In genomic region chr13:107202371-107203023, GRCh38 we compare ENCODE assay signal across 1 cellular context.
A peak's percentile ranks its signal among the peaks of the same experiment; 100 is the strongest.
TF ChIP-seq lines count a peak whose summit lies in the region.

No MANE protein-coding gene starts in this region.

TF ChIP-seq in HepG2, 621 proteins besides CTCF, POLR2A, EP300 and RAD21 (continued from another document):
- TF ChIP-seq, protein P1, sequence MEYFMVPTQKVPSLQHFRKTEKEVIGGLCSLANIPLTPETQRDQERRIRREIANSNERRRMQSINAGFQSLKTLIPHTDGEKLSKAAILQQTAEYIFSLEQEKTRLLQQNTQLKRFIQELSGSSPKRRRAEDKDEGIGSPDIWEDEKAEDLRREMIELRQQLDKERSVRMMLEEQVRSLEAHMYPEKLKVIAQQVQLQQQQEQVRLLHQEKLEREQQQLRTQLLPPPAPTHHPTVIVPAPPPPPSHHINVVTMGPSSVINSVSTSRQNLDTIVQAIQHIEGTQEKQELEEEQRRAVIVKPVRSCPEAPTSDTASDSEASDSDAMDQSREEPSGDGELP (IDR thresholded peaks at IDR 0.05; ENCODE audit: borderline replicate concordance, low read depth), result peak; percentile 16; the same call in 1 of the 2 replicates
- TF ChIP-seq CHD4 (IDR thresholded peaks at IDR 0.05; ENCODE audit: borderline replicate concordance, low read length), result no peak
- no peak for TF ChIP-seq ZBTB38 (CRISPR knock-in tag; IDR thresholded peaks at IDR 0.05)
- TF ChIP-seq SOX6 (IDR thresholded peaks at IDR 0.05), result no peak
- peak; percentile 37; the same call in 1 of the 2 replicates for TF ChIP-seq SOX6 (CRISPR knock-in tag; IDR thresholded peaks at IDR 0.05)
- no peak for TF ChIP-seq ZMYM4 (CRISPR knock-in tag; IDR thresholded peaks at IDR 0.05)
- TF ChIP-seq SOX13 (IDR thresholded peaks at IDR 0.05), result no peak
- peak in 1 of 2 experiments; percentile 56; a peak in 1 of 4 replicates for TF ChIP-seq SOX13 (CRISPR knock-in tag; conservative IDR thresholded peaks at IDR 0.05 in 1 of 2, IDR thresholded peaks at IDR 0.05 in 1 of 2)
- TF ChIP-seq MAFF (IDR thresholded peaks at IDR 0.05; ENCODE audit: low read depth, low read length), result peak; percentile 58
- TF ChIP-seq SMC3 (IDR thresholded peaks at IDR 0.05; ENCODE audit: low read length), result no peak
